12 cellular contexts compared by ENCODE assay signal in genomic region chr13:30154531-30154930, GRCh38.
"Had no signal": no experiment of that assay in that cellular context is flagged by ENCODE, and none has a peak within 500 bp of the region (broad histone marks: within the 10 kb centered on the region; RNA-seq: fewer than 3 reads in every experiment).

No MANE protein-coding gene starts in this region.

- H3K4me1 ChIP-seq: esophagus muscularis mucosa had no signal

- ATAC-seq: activated CD4-positive, CD25-positive, alpha-beta regulatory T cell treated with anti-CD3 and anti-CD28 coated beads, Interleukin-2, amount 50 U/mL, for 24 hours; left lobe of liver had no signal

- H3K9me3 Mint-ChIP-seq: activated naive CD4-positive, alpha-beta T cell treated with anti-CD3 and anti-CD28 coated beads, Interleukin-2, amount 10 ng/mL, durations not matched to agents 7 days and 5 days; stimulated activated naive CD8-positive, alpha-beta T cell treated with anti-CD3 and anti-CD28 coated beads, Interleukin-15, Interleukin-2, amounts not matched to agents 100 ng/mL and 50 ng/mL, for 24 hours had no signal

- DNase-seq: activated naive CD4-positive, alpha-beta T cell treated with anti-CD3 and anti-CD28 coated beads, Interleukin-2, amount 10 ng/mL, durations not matched to agents 7 days and 5 days; activated T-cell treated with anti-CD3 and anti-CD28 coated beads for 4 hours; midbrain; stimulated activated CD4-positive, alpha-beta T cell treated with anti-CD3 and anti-CD28 coated beads, Interleukin-4, amount 100 ng/mL, for 4 hours; stimulated activated CD8-positive, alpha-beta memory T cell treated with anti-CD3 and anti-CD28 coated beads, Interleukin-4, amount 100 ng/mL, for 48 hours had no signal

- H3K27ac ChIP-seq: esophagus muscularis mucosa, hepatocyte, thoracic aorta had no signal

- H3K9me3 ChIP-seq: esophagus muscularis mucosa, thoracic aorta had no signal

- H3K27me3 Mint-ChIP-seq: stimulated activated naive CD8-positive, alpha-beta T cell treated with anti-CD3 and anti-CD28 coated beads, Interleukin-15, Interleukin-2, amounts not matched to agents 100 ng/mL and 50 ng/mL, for 24 hours had no signal

- H3K4me3 ChIP-seq: esophagus muscularis mucosa, hepatocyte, skin epidermis, thoracic aorta had no signal

- H3K36me3 ChIP-seq: esophagus muscularis mucosa, thoracic aorta had no signal

- H3K4me3 Mint-ChIP-seq: activated naive CD4-positive, alpha-beta T cell treated with anti-CD3 and anti-CD28 coated beads, Interleukin-2, amount 10 ng/mL, durations not matched to agents 7 days and 5 days; stimulated activated naive CD8-positive, alpha-beta T cell treated with anti-CD3 and anti-CD28 coated beads, Interleukin-15, Interleukin-2, amounts not matched to agents 100 ng/mL and 50 ng/mL, for 24 hours had no signal

- H3K27me3 ChIP-seq: hepatocyte had no signal
